13 cellular contexts compared by ENCODE assay signal in genomic region chr6:43809417-43810305, GRCh38. TPM values are rescaled to one million over a fixed set of nuclear protein-coding genes. Genes with fewer than 3 reads are reported as not detected.
DNase-seq lines count a peak whose midpoint lies in the region; FAIRE-seq and TF ChIP-seq lines count a peak whose summit lies in the region.
"Had no signal": no experiment of that assay in that cellular context is flagged by ENCODE, and none has a peak within 500 bp of the region (broad histone marks: within the 10 kb centered on the region; RNA-seq: fewer than 3 reads in every experiment).

No MANE protein-coding gene starts in this region.

- CTCF ChIA-PET in H1 (lab: Charles Lee; ENCODE audit: partially characterized antibody) = interaction anchor here (1.0 to 1.3 kb wide), 5 partner anchors 9 to 287 kb away, joined by 3 to 5 read pairs (median 3); no protein-coding TSS in a partner anchor

- H3K4me3 ChIP-seq in H1 (ENCODE audit: extremely low read depth in 1 of 4, insufficient read depth in 2 of 4, low read depth in 3 of 4, low read length in 4 of 4) (no peak overlapping the region), small intestine (ENCODE audit: low read depth in 1 of 2, low read length in 2 of 2) (no peak overlapping the region), spleen (no peak overlapping the region)
- H3K4me3 ChIP-seq: cardiac muscle cell, heart right ventricle had no signal

- H3K4me2 ChIP-seq in H1 (ENCODE audit: insufficient read depth in 1 of 2, low read depth in 2 of 2, low read length in 2 of 2) = no peak overlapping the region

- intact Hi-C loops in spleen (cut with DNase I; ENCODE audit: low total_unique reads) = no loop called here

- DNase-seq in NCI-H345 (lab: John Stamatoyannopoulos, UW) (peak; percentile 63), NCI-H345 treated with DMSO at 0.1 percent for 48 hours (lab: John Stamatoyannopoulos, UW; ENCODE audit: unreplicated experiment) (no peak), NCI-H82 (lab: John Stamatoyannopoulos, UW) (peak; percentile 85), H1 (ENCODE audit: low read depth in 1 of 2, low spot score in 2 of 2) (no peak), small intestine (peak; percentile 86), spleen (no peak), GOT3 (lab: John Stamatoyannopoulos, UW) (no peak), 8988T (no peak)
- DNase-seq: activated CD8-positive, alpha-beta memory T cell treated with anti-CD3 and anti-CD28 coated beads, Interleukin-2, amount 50 U/mL, for 48 hours; heart right ventricle; NCI-H1694 treated with DMSO at 0.1 percent for 48 hours; T-helper 17 cell had no signal

- no peaks in the 10 kb centered on the region for H3K36me3 ChIP-seq in H1 (ENCODE audit: control insufficient read depth in 2 of 4, insufficient read depth in 4 of 4, low read length in 3 of 4)
- no peaks in the 10 kb centered on the region for H3K36me3 ChIP-seq in small intestine (ENCODE audit: control insufficient read depth in 2 of 2, insufficient read depth in 2 of 2, low read length in 2 of 2)
- no peaks in the 10 kb centered on the region for H3K36me3 ChIP-seq in spleen
- H3K36me3 ChIP-seq: cardiac muscle cell, heart right ventricle had no signal

- TF ChIP-seq EP300 in H1 (IDR thresholded peaks at IDR 0.05; ENCODE audit: borderline replicate concordance in 1 of 2, low read depth in 2 of 2, low read length in 2 of 2) = no peak

- H3K27me3 ChIP-seq in H1 (replicated peaks in 1 of 4; ENCODE audit: control insufficient read depth in 3 of 4, extremely low read depth in 1 of 4, insufficient read depth in 3 of 4, low read length in 3 of 4) = no peaks in the 10 kb centered on the region; a peak in 1 of 7 replicates
- no peaks in the 10 kb centered on the region for H3K27me3 ChIP-seq in small intestine (ENCODE audit: control insufficient read depth in 2 of 2, insufficient read depth in 2 of 2, low read length in 2 of 2)
- H3K27me3 ChIP-seq in spleen (replicated peaks in 1 of 7) = no peaks in the 10 kb centered on the region
- H3K27me3 ChIP-seq: cardiac muscle cell, heart right ventricle had no signal

- no peaks in the 10 kb centered on the region for H3K9me3 ChIP-seq in H1 (ENCODE audit: insufficient read depth in 2 of 2, low read depth in 1 of 2, low read length in 1 of 2)
- H3K9me3 ChIP-seq in small intestine (ENCODE audit: control insufficient read depth, low read depth) = no peaks in the 10 kb centered on the region
- no peaks in the 10 kb centered on the region for H3K9me3 ChIP-seq in spleen
- H3K9me3 ChIP-seq: heart right ventricle had no signal

- no peak overlapping the region for H4K91ac ChIP-seq in H1 (replicated peaks; ENCODE audit: insufficient read length, low read length)

- H3K79me2 ChIP-seq in H1 (ENCODE audit: control insufficient read depth in 1 of 2, insufficient read depth in 2 of 2, low read length in 2 of 2) = no peaks in the 10 kb centered on the region

- H2BK12ac ChIP-seq in H1 (ENCODE audit: low read depth, low read length) = no peak overlapping the region

- no peak overlapping the region for H4K5ac ChIP-seq in H1 (ENCODE audit: insufficient read length, low read depth, low read length)

- H2BK20ac ChIP-seq in H1 (ENCODE audit: low read length) = no peak overlapping the region

- H2AK5ac ChIP-seq in H1 (ENCODE audit: low read depth, low read length) = no peak overlapping the region

- no peak overlapping the region for H3K56ac ChIP-seq in H1 (replicated peaks; ENCODE audit: insufficient read length, low read depth, low read length)

- no peak overlapping the region for H3K27ac ChIP-seq in H1 (ENCODE audit: low read depth, low read length)
- H3K27ac ChIP-seq in small intestine (ENCODE audit: low read depth in 1 of 2, low read length in 1 of 2) = peak overlapping the region; percentile 5 to 28
- H3K27ac ChIP-seq in spleen = no peak overlapping the region
- H3K27ac ChIP-seq: cardiac muscle cell, heart right ventricle had no signal

- H4K20me1 ChIP-seq in H1 (replicated peaks in 1 of 2; ENCODE audit: control insufficient read depth in 1 of 2, insufficient read depth in 2 of 2, low read length in 2 of 2) = no peaks in the 10 kb centered on the region

- no peak overlapping the region for H3K14ac ChIP-seq in H1 (ENCODE audit: insufficient read length)

- no peak for FAIRE-seq in H1 (lab: Jason Lieb, UNC)
- FAIRE-seq in small intestine (lab: Jason Lieb, UNC) = no peak

- H3K9ac ChIP-seq in H1 (replicated peaks in 1 of 4; ENCODE audit: extremely low read depth in 1 of 4, low read depth in 3 of 4, low read length in 3 of 4) = no peak overlapping the region

- 75% methylated on average over 14 of the region's 14 CpGs; no CpG with 5 or more reads in 1 of the 2 experiments for WGBS in H1 (ENCODE audit: extremely low coverage in 1 of 2, insufficient coverage in 1 of 2, insufficient read length in 1 of 2, insufficient replicate concordance in 2 of 2, low coverage in 1 of 2, low lambda C conversion rate in 2 of 2, missing lambda C conversion rate in 1 of 2), 2 experiments
- 44 to 71% (median 56%) methylated on average over 14 of the region's 14 CpGs for WGBS in small intestine, 3 donors
- WGBS in spleen, 5 donors = 76 to 87% (median 83%) methylated on average over 14 of the region's 14 CpGs

- no peak for TF ChIP-seq RAD21 in H1 (IDR thresholded peaks at IDR 0.05 in 1 of 2, conservative IDR thresholded peaks at IDR 0.05 in 1 of 2; ENCODE audit: low read depth in 2 of 2, low read length in 2 of 2)

- H3K79me1 ChIP-seq in H1 (ENCODE audit: low read depth, low read length) = no peaks in the 10 kb centered on the region

- TF ChIP-seq POLR2A in H1 (IDR thresholded peaks at IDR 0.05; ENCODE audit: control extremely low read depth in 1 of 2, low read depth in 2 of 2, low read length in 2 of 2) = no peak
- TF ChIP-seq POLR2A in spleen (IDR thresholded peaks at IDR 0.05) = no peak

- TF ChIP-seq CTCF in H1 (IDR thresholded peaks at IDR 0.05; ENCODE audit: control extremely low read depth in 1 of 3, insufficient read depth in 1 of 3, low read depth in 1 of 3, low read length in 3 of 3) = no peak
- TF ChIP-seq CTCF in spleen (IDR thresholded peaks at IDR 0.05 in 8 of 11, conservative IDR thresholded peaks at IDR 0.05 in 3 of 11) = no peak

- peak overlapping the region; percentile 12; the same call in 1 of the 2 replicates for H4K8ac ChIP-seq in H1 (ENCODE audit: extremely low read depth, insufficient read depth, low read length)

- no peak overlapping the region for H2BK5ac ChIP-seq in H1 (ENCODE audit: low read depth, low read length)

- no peak overlapping the region for H2BK15ac ChIP-seq in H1 (ENCODE audit: low read length)

- H3K23ac ChIP-seq in H1 (ENCODE audit: insufficient read length) = no peak overlapping the region

- H2BK120ac ChIP-seq in H1 (replicated peaks; ENCODE audit: low read depth, low read length) = no peak overlapping the region

- H3K4me1 ChIP-seq in H1 (replicated peaks in 1 of 4; ENCODE audit: control insufficient read depth in 3 of 4, insufficient read depth in 4 of 4, low read length in 3 of 4) = peaks cover 0 to 4% (median 0%) of the 10 kb centered on the region in 4 experiments; a peak in 1 of 7 replicates
- peaks cover 13 to 21% of the 10 kb centered on the region in 2 donors for H3K4me1 ChIP-seq in small intestine (ENCODE audit: control insufficient read depth in 2 of 2, insufficient read depth in 1 of 2, low read depth in 1 of 2, low read length in 1 of 2)
- H3K4me1 ChIP-seq in spleen = peaks cover 0 to 23% (median 10%) of the 10 kb centered on the region in 6 donors

- H2AFZ ChIP-seq in H1 (ENCODE audit: low read length) = no peak overlapping the region

- POLR2A ChIA-PET in H1 (lab: Charles Lee; ENCODE audit: partially characterized antibody) = no interaction called here

- peak overlapping the region; percentile 40 for H3K4ac ChIP-seq in H1 (replicated peaks; ENCODE audit: insufficient read length, low read depth, low read length)

- no peaks in the 10 kb centered on the region for H3K23me2 ChIP-seq in H1 (ENCODE audit: low read depth, low read length)

- H3K18ac ChIP-seq in H1 (ENCODE audit: extremely low read depth, low read length) = no peak overlapping the region; the same call in 1 of the 2 replicates

TF ChIP-seq in H1, 55 proteins besides CTCF, POLR2A, EP300 and RAD21 (continues in another document):
- TF ChIP-seq PHF8 (conservative IDR thresholded peaks at IDR 0.05; ENCODE audit: low read depth, low read length) (no peak), ATF3 (IDR thresholded peaks at IDR 0.05; ENCODE audit: insufficient read depth, low read depth, low read length) (no peak), FOSL1 (IDR thresholded peaks at IDR 0.05; ENCODE audit: insufficient read depth, low read depth, low read length) (no peak), SAP30 (IDR thresholded peaks at IDR 0.05; ENCODE audit: insufficient read depth, insufficient replicate concordance, low read length) (no peak), TAF1 (IDR thresholded peaks at IDR 0.05; ENCODE audit: low read depth, low read length) (no peak), HDAC2 (IDR thresholded peaks at IDR 0.05; ENCODE audit: borderline replicate concordance in 1 of 2, low read depth in 2 of 2, low read length in 2 of 2) (no peak), RBBP5 (IDR thresholded peaks at IDR 0.05; ENCODE audit: borderline replicate concordance, low read depth, low read length) (no peak), USF2 (IDR thresholded peaks at IDR 0.05; ENCODE audit: low read length) (no peak), CBX8 (IDR thresholded peaks at IDR 0.05; ENCODE audit: borderline replicate concordance, low read depth, low read length) (no peak)

RNA-seq across cellular contexts. Expression of gene VEGFA, which starts 39.6 kb away (rescaled TPM):
- total RNA-seq in H1 (2021; fragmentation: NEBNext Ultra II Directional; extraction: Animal tissue kit (Norgen Biotek cat#: 25700)) = 40.7 and 42.2 TPM in 2 replicates
- polyA plus RNA-seq in H1 (2011; rRNA removed) (58.5 and 78.3 TPM in 2 replicates), small intestine (100 to 1,000 TPM; 100 to 144 (median 107) TPM), spleen (10 to 100 TPM; 31.0 to 56.6 (median 36.0) TPM)
- 91.7 TPM for polyA plus RNA-seq in H1 (2011; cell fraction: cytosol; rRNA removed)
- 197 TPM for polyA plus RNA-seq in H1 (2011; cell fraction: nucleus; rRNA removed)
- 39.9 to 45.4 TPM (median 43.0 TPM) in 4 replicates for polyA plus RNA-seq in H1 (2012, experiment 1 of 2)
- polyA plus RNA-seq in H1 (2012, experiment 2 of 2) = 28.1 TPM
- 33.6 TPM for polyA plus RNA-seq in H1 (2013, experiment 1 of 2)
- 37.0 TPM for polyA plus RNA-seq in H1 (2013, experiment 2 of 2)
- polyA minus RNA-seq in H1 (2011; rRNA and poly(A)+ RNA removed) = 167 and 198 TPM in 2 replicates
- 42.9 TPM for polyA minus RNA-seq in H1 (2011; cell fraction: cytosol; rRNA and poly(A)+ RNA removed)
- polyA minus RNA-seq in H1 (2011; cell fraction: nucleus; rRNA and poly(A)+ RNA removed) = 91.6 TPM
- 100 to 1,000 TPM; 112 to 486 (median 203) TPM for total RNA-seq in spleen

Comparison
In these comparisons a context has a peak if more than half of its experiments do, and no peak if none do; other contexts are left out.
1. DNase-seq: peak in NCI-H345 (single experiment), NCI-H82 (single experiment) and small intestine (single experiment); none in NCI-H345 treated with DMSO at 0.1 percent for 48 hours (single experiment), H1 (0 of 2), spleen (single experiment), GOT3 (single experiment) and 8988T (single experiment).
2. H3K27ac ChIP-seq: peak in small intestine (2 of 2); none in H1 (single experiment) and spleen (0 of 8).